In genomic region chr13:30736461-30736860, GRCh38 we compare ENCODE assay signal across 15 cellular contexts. TPM values are rescaled to one million over a fixed set of nuclear protein-coding genes. Genes with fewer than 3 reads are reported as not detected.
A peak's percentile ranks its signal among the peaks of the same experiment; 100 is the strongest.
DNase-seq lines count a peak whose midpoint lies in the region; ATAC-seq, FAIRE-seq and TF ChIP-seq lines count a peak whose summit lies in the region.
"Had no signal": no experiment of that assay in that cellular context is flagged by ENCODE, and none has a peak within 500 bp of the region (broad histone marks: within the 10 kb centered on the region; RNA-seq: fewer than 3 reads in every experiment).

No MANE protein-coding gene starts in this region.

- intact Hi-C loops in CD14-positive monocyte (cut with micrococcal nuclease): loop anchor here (5.0 to 10.0 kb wide), 4 partner anchors 48 to 119 kb away; partner anchors contain the start of gene USPL1 (in 1 of the 2)
- intact Hi-C loops in activated CD8-positive, alpha-beta T cell treated with anti-CD3 and anti-CD28 coated beads for 36 hours (cut with micrococcal nuclease): loop anchor here (5.0 kb wide), 1 partner anchor 66 kb away; no protein-coding TSS in a partner anchor

- TF ChIP-seq CTCF in CD14-positive monocyte (IDR thresholded peaks at IDR 0.05) (no peak), osteoblast (IDR thresholded peaks at IDR 0.05; ENCODE audit: extremely low read depth, low read depth, low read length) (no peak)
- TF ChIP-seq CTCF in activated CD8-positive, alpha-beta T cell treated with anti-CD3 and anti-CD28 coated beads for 36 hours (IDR thresholded peaks at IDR 0.05): no peak

- H3K4me1 ChIP-seq in muscle layer of duodenum (ENCODE audit: control insufficient read depth in 1 of 2, insufficient read depth in 2 of 2, low read length in 2 of 2) (no peaks in the 10 kb centered on the region), osteoblast (ENCODE audit: insufficient read depth, low read length) (peaks cover 25% of the 10 kb centered on the region)
- H3K4me1 ChIP-seq: colonic mucosa had no signal

- POLR2A ChIA-PET in activated CD8-positive, alpha-beta T cell treated with anti-CD3 and anti-CD28 coated beads for 36 hours (lab: Charles Lee): interaction anchor here (0.8 to 1.7 kb wide), 4 partner anchors 10 to 120 kb away, joined by 3 to 9 read pairs (median 3); partner anchors contain the start of gene USPL1

- H3K4me3 Mint-ChIP-seq in CD14-positive monocyte: peak overlapping the region; percentile 86 to 92
- peak overlapping the region; percentile 78 for H3K4me3 Mint-ChIP-seq in activated CD8-positive, alpha-beta T cell treated with anti-CD3 and anti-CD28 coated beads for 36 hours

- H3K27me3 ChIP-seq in muscle layer of duodenum (ENCODE audit: low read depth, low read length): no peaks in the 10 kb centered on the region
- H3K27me3 ChIP-seq in osteoblast (ENCODE audit: insufficient read depth, low read length): peaks cover 3% of the 10 kb centered on the region
- H3K27me3 ChIP-seq: colonic mucosa, SJCRH30 had no signal

- H3K36me3 Mint-ChIP-seq in CD14-positive monocyte: peaks cover 12 to 38% of the 10 kb centered on the region in 2 donors
- H3K36me3 Mint-ChIP-seq in activated CD8-positive, alpha-beta T cell treated with anti-CD3 and anti-CD28 coated beads for 36 hours (ENCODE audit: low read depth): peaks cover 5% of the 10 kb centered on the region

- no peaks in the 10 kb centered on the region for H3K9me3 ChIP-seq in muscle layer of duodenum (ENCODE audit: control insufficient read depth in 1 of 2, low read length in 2 of 2)
- no peaks in the 10 kb centered on the region for H3K9me3 ChIP-seq in osteoblast (ENCODE audit: low read depth, low read length)
- H3K9me3 ChIP-seq: colonic mucosa, SJCRH30 had no signal

- H3K79me2 ChIP-seq in osteoblast (ENCODE audit: insufficient read depth, low read length): no peaks in the 10 kb centered on the region

- DNase-seq in CD14-positive monocyte (ENCODE audit: low spot score) (no peak), GM18507 (ENCODE audit: extremely low spot score, insufficient read length, low read depth) (no peak), MV-4-11 (lab: John Stamatoyannopoulos, UW) (no peak), osteoblast (ENCODE audit: insufficient read length, low spot score, missing footprints) (no peak)
- no peak for DNase-seq in activated CD8-positive, alpha-beta T cell treated with anti-CD3 and anti-CD28 coated beads for 36 hours
- DNase-seq: colonic mucosa, COR-L47, NCI-H748 treated with DMSO at 0.1 percent for 48 hours, nucleus accumbens, SJCRH30, WERI-Rb-1 had no signal

- peak; percentile 21 for FAIRE-seq in GM18507 (lab: Jason Lieb, UNC)
- FAIRE-seq: H1 had no signal

- H3K27ac Mint-ChIP-seq in CD14-positive monocyte: peak overlapping the region; percentile 91 to 99 (median 97)
- peak overlapping the region; percentile 92 for H3K27ac Mint-ChIP-seq in activated CD8-positive, alpha-beta T cell treated with anti-CD3 and anti-CD28 coated beads for 36 hours

- H3K36me3 ChIP-seq in muscle layer of duodenum (ENCODE audit: control insufficient read depth in 1 of 2, insufficient read depth in 2 of 2, low read length in 2 of 2) (no peaks in the 10 kb centered on the region), osteoblast (ENCODE audit: insufficient read depth, low read length) (no peaks in the 10 kb centered on the region)
- H3K36me3 ChIP-seq: colonic mucosa, SJCRH30, WERI-Rb-1 had no signal

- ATAC-seq in activated CD8-positive, alpha-beta T cell treated with anti-CD3 and anti-CD28 coated beads for 36 hours: no peak
- no peak for ATAC-seq in GM21529 (IDR thresholded peaks at IDR 0.05; ENCODE audit: unreplicated experiment)
- no peak for ATAC-seq in GM21576 (IDR thresholded peaks at IDR 0.05; ENCODE audit: unreplicated experiment)

- H3K4me2 ChIP-seq in osteoblast (ENCODE audit: insufficient read depth, low read length): no peak overlapping the region

- H2AFZ ChIP-seq in osteoblast (ENCODE audit: low read length): no peak overlapping the region

- peaks cover 81% of the 10 kb centered on the region for H3K4me1 Mint-ChIP-seq in CD14-positive monocyte
- H3K4me1 Mint-ChIP-seq in activated CD8-positive, alpha-beta T cell treated with anti-CD3 and anti-CD28 coated beads for 36 hours (ENCODE audit: low read depth): peaks cover 67% of the 10 kb centered on the region

- peak overlapping the region; percentile 4 to 16 for H3K4me3 ChIP-seq in muscle layer of duodenum (ENCODE audit: low read depth in 1 of 2, low read length in 2 of 2)
- H3K4me3 ChIP-seq in osteoblast (ENCODE audit: insufficient read depth, low read length): no peak overlapping the region
- H3K4me3 ChIP-seq: colonic mucosa, SJCRH30 had no signal

- CTCF ChIA-PET in activated CD8-positive, alpha-beta T cell treated with anti-CD3 and anti-CD28 coated beads for 36 hours (lab: Charles Lee): no interaction called here

- peaks cover 0 to 3% (median 0%) of the 10 kb centered on the region in 7 donors for H3K9me3 Mint-ChIP-seq in CD14-positive monocyte
- H3K9me3 Mint-ChIP-seq in activated CD8-positive, alpha-beta T cell treated with anti-CD3 and anti-CD28 coated beads for 36 hours: no peaks in the 10 kb centered on the region

- peaks cover 19 to 23% (median 19%) of the 10 kb centered on the region in 3 donors for H3K27me3 Mint-ChIP-seq in CD14-positive monocyte (ENCODE audit: low read depth in 3 of 3)
- peaks cover 3% of the 10 kb centered on the region for H3K27me3 Mint-ChIP-seq in activated CD8-positive, alpha-beta T cell treated with anti-CD3 and anti-CD28 coated beads for 36 hours

- H4K20me1 ChIP-seq in osteoblast (ENCODE audit: insufficient read depth, low read length): no peaks in the 10 kb centered on the region

- H3K27ac ChIP-seq in muscle layer of duodenum (ENCODE audit: low read length) (peak overlapping the region; percentile 67), osteoblast (ENCODE audit: low read depth, low read length) (no peak overlapping the region)
- H3K27ac ChIP-seq: WERI-Rb-1 had no signal

RNA-seq across cellular contexts. Expression of gene ALOX5AP, which starts 1.1 kb away (rescaled TPM):
- polyA plus RNA-seq in CD14-positive monocyte: 100 to 1,000 TPM; 220 to 269 TPM
- 10 to 100 TPM; 40.5 to 42.2 TPM for total RNA-seq in activated CD8-positive, alpha-beta T cell treated with anti-CD3 and anti-CD28 coated beads for 36 hours
- 0.29 TPM in 1 of 2 replicates, not detected in the other for total RNA-seq in osteoblast
- total RNA-seq: H1 had no signal
- polyA plus RNA-seq: H1 had no signal

Comparison
In these comparisons a context has a peak if more than half of its experiments do, and no peak if none do; other contexts are left out.
1. RNA of gene ALOX5AP, which starts 1.1 kb away (total RNA-seq): 40.5 to 42.2 TPM in activated CD8-positive, alpha-beta T cell treated with anti-CD3 and anti-CD28 coated beads for 36 hours; 0.29 TPM in osteoblast; every median in the first group is over 10 times any median in the second.